ENCODE assay signal across 1 cellular context in genomic region chr5:149960272-149961185, GRCh38.
TF ChIP-seq lines count a peak whose summit lies in the region.

Gene SLC26A2, plus strand, starts transcription at chr5:149960758. Its CDS starts 16,895 bp downstream, at chr5:149977653.

TF ChIP-seq in HEK293, 187 proteins besides CTCF, POLR2A, EP300 and RAD21 (continued from another document and continues in another):
- TF ChIP-seq BCL6B (tag by site-specific recombination; IDR thresholded peaks at IDR 0.05) (peak; percentile 92), ZNF148 (tag by site-specific recombination; IDR thresholded peaks at IDR 0.05; ENCODE audit: borderline replicate concordance) (no peak), ZNF585B (tag by site-specific recombination; IDR thresholded peaks at IDR 0.05) (no peak), ZBTB6 (tag by site-specific recombination; IDR thresholded peaks at IDR 0.05) (no peak), HOXD13 (CRISPR knock-in tag; IDR thresholded peaks at IDR 0.05; ENCODE audit: borderline replicate concordance) (no peak), ZNF37A (tag by site-specific recombination; IDR thresholded peaks at IDR 0.05) (no peak), ZNF561 (tag by site-specific recombination; IDR thresholded peaks at IDR 0.05; ENCODE audit: borderline replicate concordance) (no peak), ZNF292 (tag by site-specific recombination; IDR thresholded peaks at IDR 0.05; ENCODE audit: borderline replicate concordance, low read depth) (no peak), ZNF121 (tag by site-specific recombination; IDR thresholded peaks at IDR 0.05) (no peak), OSR2 (tag by site-specific recombination; IDR thresholded peaks at IDR 0.05) (0 out of 2 replicates have a peak, but pooled peaks have one; percentile 4), ZNF513 (tag by site-specific recombination; IDR thresholded peaks at IDR 0.05) (no peak), ZNF416 (tag by site-specific recombination; IDR thresholded peaks at IDR 0.05) (no peak), ZNF580 (tag by site-specific recombination; IDR thresholded peaks at IDR 0.05) (no peak), ZNF510 (tag by site-specific recombination; IDR thresholded peaks at IDR 0.05; ENCODE audit: insufficient replicate concordance) (no peak), ZFP3 (tag by site-specific recombination; IDR thresholded peaks at IDR 0.05; ENCODE audit: low read depth) (no peak), ZFHX2 (tag by site-specific recombination; conservative IDR thresholded peaks at IDR 0.05) (no peak), BCL11B (tag by site-specific recombination; IDR thresholded peaks at IDR 0.05; ENCODE audit: low read depth) (peak; percentile 28; the same call in 1 of the 2 replicates), ZNF19 (tag by site-specific recombination; IDR thresholded peaks at IDR 0.05; ENCODE audit: low read depth) (no peak), EGR2 (tag by site-specific recombination; IDR thresholded peaks at IDR 0.05; ENCODE audit: low read depth) (no peak), ZNF398 (tag by site-specific recombination; IDR thresholded peaks at IDR 0.05) (no peak), ZNF274 (IDR thresholded peaks at IDR 0.05; ENCODE audit: low read length) (no peak), ZNF274 (tag by site-specific recombination; IDR thresholded peaks at IDR 0.05; ENCODE audit: borderline replicate concordance) (no peak), ZBTB8A (tag by site-specific recombination; IDR thresholded peaks at IDR 0.05) (0 out of 2 replicates have a peak, but pooled peaks have one; percentile 26), ZNF837 (tag by site-specific recombination; IDR thresholded peaks at IDR 0.05) (no peak), ZNF26 (tag by site-specific recombination; IDR thresholded peaks at IDR 0.05) (no peak), ZNF549 (tag by site-specific recombination; IDR thresholded peaks at IDR 0.05) (no peak), ZNF280D (tag by site-specific recombination; IDR thresholded peaks at IDR 0.05) (no peak), HIC1 (tag by site-specific recombination; IDR thresholded peaks at IDR 0.05) (peak; percentile 86), ZNF501 (tag by site-specific recombination; IDR thresholded peaks at IDR 0.05) (peak; percentile 86), GLIS1 (tag by site-specific recombination; IDR thresholded peaks at IDR 0.05) (peak; percentile 48; the same call in 1 of the 2 replicates), SP3 (tag by site-specific recombination; IDR thresholded peaks at IDR 0.05) (peak; percentile 85), MYNN (tag by site-specific recombination; IDR thresholded peaks at IDR 0.05; ENCODE audit: borderline replicate concordance) (no peak; the same call in 1 of the 2 replicates), PRDM4 (tag by site-specific recombination; IDR thresholded peaks at IDR 0.05) (no peak), ZNF777 (tag by site-specific recombination; IDR thresholded peaks at IDR 0.05; ENCODE audit: borderline replicate concordance) (no peak), ZNF692 (tag by site-specific recombination; IDR thresholded peaks at IDR 0.05) (peak; percentile 60; the same call in 1 of the 2 replicates), OVOL3 (tag by site-specific recombination; IDR thresholded peaks at IDR 0.05) (no peak)
